In the genomic region with DNA sequence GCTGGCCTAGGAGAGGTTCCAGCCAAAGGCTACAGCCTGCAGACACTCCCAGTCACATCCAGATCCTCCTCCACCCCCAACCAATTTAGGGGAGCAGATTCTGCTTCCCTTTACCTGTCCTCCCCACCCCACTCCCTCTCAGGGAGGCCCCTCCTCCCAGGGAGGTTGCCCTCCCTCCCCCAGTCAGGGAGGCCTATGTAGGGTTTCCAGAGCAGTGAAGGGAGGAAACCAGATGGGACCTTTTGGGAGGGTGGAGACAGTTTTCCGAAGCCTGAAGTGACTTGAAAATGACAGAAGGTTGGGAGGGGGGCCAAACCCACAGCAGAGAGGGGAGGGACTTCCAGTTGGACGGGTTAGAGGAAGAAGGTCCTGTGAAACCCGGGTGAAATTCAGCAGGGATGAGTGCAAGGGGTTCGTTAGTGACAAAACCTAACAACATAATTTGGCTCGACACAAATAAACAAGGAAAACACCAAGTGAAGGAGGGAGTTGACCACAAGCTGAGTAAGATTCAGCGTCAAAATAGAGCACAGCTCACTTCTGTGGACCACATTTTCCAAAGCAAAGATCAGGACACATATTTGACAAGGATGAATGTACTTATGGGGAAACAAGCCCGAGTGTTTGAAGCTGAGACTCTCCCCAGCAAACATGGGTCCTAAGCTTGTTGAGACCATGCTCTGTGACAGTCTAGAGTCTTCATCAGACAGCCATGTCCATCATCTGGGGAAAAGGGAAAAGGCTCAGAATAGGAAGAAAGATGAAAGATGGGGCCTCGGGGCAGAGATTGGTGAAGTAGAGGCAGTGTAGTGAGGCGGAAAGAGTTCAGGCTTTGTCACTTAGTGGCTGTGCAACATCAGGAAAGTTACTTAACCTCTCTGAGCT, we compare ENCODE assay signal across 8 cellular contexts. TPM values are rescaled to one million over a fixed set of nuclear protein-coding genes. Genes with fewer than 3 reads are reported as not detected.
DNase-seq lines count a peak whose midpoint lies in the region; ATAC-seq, FAIRE-seq and TF ChIP-seq lines count a peak whose summit lies in the region.

No MANE protein-coding gene starts in this region.

- intact Hi-C loops in right lobe of liver (cut with DNase I) (no loop called here), transverse colon (cut with DNase I; ENCODE audit: low total_unique reads) (loop anchor here (5.0 kb wide), 1 partner anchor 43 kb away; no protein-coding TSS in a partner anchor)

- H3K4me3 ChIP-seq in astrocyte of the spinal cord (ENCODE audit: low read depth, low read length) (peak overlapping the region; percentile 69), right lobe of liver (no peak overlapping the region), transverse colon (peak overlapping the region in 1 of 4 donors; percentile 63)

- H3K36me3 ChIP-seq in right lobe of liver (no peaks in the 10 kb centered on the region), transverse colon (no peaks in the 10 kb centered on the region)

- TF ChIP-seq POLR2A in right lobe of liver (IDR thresholded peaks at IDR 0.05) (no peak), transverse colon (IDR thresholded peaks at IDR 0.05) (peak; percentile 33)

- H3K27me3 ChIP-seq in right lobe of liver (no peaks in the 10 kb centered on the region), transverse colon (no peaks in the 10 kb centered on the region)

- DNase-seq in RCC 7860 (ENCODE audit: low spot score) (peak; percentile 8), astrocyte of the spinal cord (ENCODE audit: low read depth, low spot score) (peak; percentile 86), right lobe of liver (peak in 1 of 3 donors; percentile 59), transverse colon (peak; percentile 69), 8988T (no peak), D721Med (ENCODE audit: insufficient read length, low spot score) (no peak)

- FAIRE-seq in RCC 7860 (lab: Jason Lieb, UNC), result peak; percentile 42
- no peak for FAIRE-seq in D721Med (lab: Jason Lieb, UNC)

- in situ Hi-C loops in astrocyte of the spinal cord (cut with HindIII; ENCODE audit: low sequenced_read_pairs) (no loop called here), transverse colon (cut with MboI; ENCODE audit: low pct_ligation_motif_present in 1 of 4, low pct_unique_long_range_greater_than_20kb in 1 of 4, low sequenced_read_pairs in 3 of 4) (loop anchor here in 2 of 4 donors (5.0 to 25.0 kb wide), 3 partner anchors 43 to 213 kb away; no protein-coding TSS in a partner anchor)

- TF ChIP-seq CTCF in astrocyte of the spinal cord (IDR thresholded peaks at IDR 0.05; ENCODE audit: low read depth, low read length) (no peak), right lobe of liver (IDR thresholded peaks at IDR 0.05) (no peak), transverse colon (IDR thresholded peaks at IDR 0.05) (no peak), D721Med (IDR thresholded peaks at IDR 0.05; ENCODE audit: insufficient read depth, missing control alignments) (no peak)

- 35% methylated on average over 9 of the region's 9 CpGs for WGBS in right lobe of liver (ENCODE audit: insufficient coverage, low coverage, low lambda C conversion rate, missing lambda C conversion rate)
- WGBS in transverse colon (ENCODE audit: low coverage in 1 of 2), 2 donors, result 39% methylated on average over 9 of the region's 9 CpGs; no CpG with 5 or more reads in 1 of the 2 donors

- peak; percentile 13 for ATAC-seq in GM18868 (IDR thresholded peaks at IDR 0.05; ENCODE audit: unreplicated experiment)
- ATAC-seq in HG02973 (IDR thresholded peaks at IDR 0.05; ENCODE audit: unreplicated experiment), result peak; percentile 12
- peak; percentile 3 to 12 (median 7) for ATAC-seq in right lobe of liver

- H3K4me1 ChIP-seq in right lobe of liver (peaks cover 0 to 4% (median 0%) of the 10 kb centered on the region in 4 donors), transverse colon (peaks cover 4 to 32% (median 11%) of the 10 kb centered on the region in 4 donors)

- no peaks in the 10 kb centered on the region for H3K9me3 ChIP-seq in right lobe of liver
- H3K9me3 ChIP-seq in transverse colon, result no peaks in the 10 kb centered on the region

- no peak for TF ChIP-seq EP300 in transverse colon (IDR thresholded peaks at IDR 0.05; ENCODE audit: low read depth)

- peak overlapping the region; percentile 27 to 51 (median 37) for H3K27ac ChIP-seq in right lobe of liver
- peak overlapping the region; percentile 88 to 96 (median 92) for H3K27ac ChIP-seq in transverse colon

RNA-seq across cellular contexts. Expression of gene PRPS1, which starts 46.4 kb away (rescaled TPM):
- total RNA-seq in right lobe of liver (10 to 100 TPM; 23.8 to 38.6 (median 26.0) TPM), transverse colon (10 to 100 TPM in 2 of 4 donors, 1 to 10 TPM in 2; 1.5 to 16.5 (median 12.4) TPM)

Comparison
In these comparisons a context has a peak if more than half of its experiments do, and no peak if none do; other contexts are left out.
1. DNase-seq: peak in RCC 7860 (single experiment), astrocyte of the spinal cord (single experiment) and transverse colon (single experiment); none in 8988T (single experiment) and D721Med (single experiment).
2. Peak in every context shown above with its lines, with median percentiles within 50 percentile points of each other: ATAC-seq.